28 cellular contexts compared by ENCODE assay signal in genomic region chr10:84159076-84159475, GRCh38. TPM values are rescaled to one million over a fixed set of nuclear protein-coding genes. Genes with fewer than 3 reads are reported as not detected.
DNase-seq lines count a peak whose midpoint lies in the region; ATAC-seq and TF ChIP-seq lines count a peak whose summit lies in the region.
"Had no signal": no experiment of that assay in that cellular context is flagged by ENCODE, and none has a peak within 500 bp of the region (broad histone marks: within the 10 kb centered on the region; RNA-seq: fewer than 3 reads in every experiment).

No MANE protein-coding gene starts in this region.

- intact Hi-C loops in left colon (cut with DNase I, micrococcal nuclease): no loop called here

- CTCF ChIA-PET in GM10248 (lab: Yijun Ruan, JAX): interaction anchor here (0.7 to 4.8 kb wide), 8 partner anchors 10 to 55 kb away, joined by 3 to 40 read pairs (median 5); no protein-coding TSS in a partner anchor

- no peaks in the 10 kb centered on the region for H3K9me3 Mint-ChIP-seq in stimulated activated effector memory CD8-positive, alpha-beta T cell treated with anti-CD3 and anti-CD28 coated beads, Interleukin-12 subunit alpha, Interleukin-12 subunit beta, amount 100 ng/mL, for 72 hours
- H3K9me3 Mint-ChIP-seq: activated CD4-positive, alpha-beta T cell treated with anti-CD3 and anti-CD28 coated beads, Interleukin-2, amount 10 ng/mL, durations not matched to agents 24 days and 14 days; activated naive CD8-positive, alpha-beta T cell treated with anti-CD3 and anti-CD28 coated beads for 36 hours; activated T-helper 1 cell treated with anti-CD3 and anti-CD28 coated beads, Interleukin-12 subunit alpha, Interleukin-12 subunit beta, Interleukin-2, Interleukin-4 antibody, amounts not matched to agents 30 ng/mL and 10 ng/mL and 1 ng/mL, durations not matched to agents 14 hours and 24 hours and 36 hours; H9; naive thymus-derived CD4-positive, alpha-beta T cell had no signal

- H3K4me3 Mint-ChIP-seq in stimulated activated effector memory CD8-positive, alpha-beta T cell treated with anti-CD3 and anti-CD28 coated beads, Interleukin-12 subunit alpha, Interleukin-12 subunit beta, amount 100 ng/mL, for 72 hours: no peak overlapping the region
- H3K4me3 Mint-ChIP-seq: activated CD4-positive, alpha-beta T cell treated with anti-CD3 and anti-CD28 coated beads, Interleukin-2, amount 10 ng/mL, durations not matched to agents 24 days and 14 days; activated CD8-positive, alpha-beta memory T cell treated with anti-CD3 and anti-CD28 coated beads, Interleukin-2, amount 10 ng/mL, durations not matched to agents 7 days and 5 days; activated naive CD8-positive, alpha-beta T cell treated with anti-CD3 and anti-CD28 coated beads for 36 hours; activated T-helper 1 cell treated with anti-CD3 and anti-CD28 coated beads, Interleukin-12 subunit alpha, Interleukin-12 subunit beta, Interleukin-2, Interleukin-4 antibody, amounts not matched to agents 30 ng/mL and 10 ng/mL and 1 ng/mL, durations not matched to agents 14 hours and 24 hours and 36 hours; H9; naive thymus-derived CD4-positive, alpha-beta T cell had no signal

- H3K27ac Mint-ChIP-seq in stimulated activated effector memory CD8-positive, alpha-beta T cell treated with anti-CD3 and anti-CD28 coated beads, Interleukin-12 subunit alpha, Interleukin-12 subunit beta, amount 100 ng/mL, for 72 hours: peak overlapping the region; percentile 18
- H3K27ac Mint-ChIP-seq: activated CD4-positive, alpha-beta T cell treated with anti-CD3 and anti-CD28 coated beads, Interleukin-2, amount 10 ng/mL, durations not matched to agents 24 days and 14 days; activated CD8-positive, alpha-beta memory T cell treated with anti-CD3 and anti-CD28 coated beads, Interleukin-2, amount 10 ng/mL, durations not matched to agents 7 days and 5 days; activated naive CD8-positive, alpha-beta T cell treated with anti-CD3 and anti-CD28 coated beads for 36 hours; activated T-helper 1 cell treated with anti-CD3 and anti-CD28 coated beads, Interleukin-12 subunit alpha, Interleukin-12 subunit beta, Interleukin-2, Interleukin-4 antibody, amounts not matched to agents 30 ng/mL and 10 ng/mL and 1 ng/mL, durations not matched to agents 14 hours and 24 hours and 36 hours; H9 had no signal

- no peak for TF ChIP-seq CTCF in GM10248 (IDR thresholded peaks at IDR 0.05; ENCODE audit: control extremely low read depth, extremely low read depth, low read depth, missing control alignments)

- POLR2A ChIA-PET in GM10248 (lab: Yijun Ruan, JAX): no interaction called here

- DNase-seq in NCI-H82 (lab: John Stamatoyannopoulos, UW) (peak; percentile 53), cerebellar cortex (ENCODE audit: low spot score) (peak; percentile 14), left colon (peak in 1 of 2 donors; percentile 57), GM10248 (ENCODE audit: extremely low spot score) (no peak), cortex of kidney (lab: John Stamatoyannopoulos, UW) (no peak), RPMI8226 (no peak)
- DNase-seq in stimulated activated effector memory CD8-positive, alpha-beta T cell treated with anti-CD3 and anti-CD28 coated beads, Interleukin-12 subunit alpha, Interleukin-12 subunit beta, amount 100 ng/mL, for 72 hours (ENCODE audit: low spot score in 2 of 2): no peak
- DNase-seq: activated CD4-positive, alpha-beta T cell treated with anti-CD3 and anti-CD28 coated beads, Interleukin-2, amount 10 ng/mL, durations not matched to agents 24 days and 14 days; activated CD8-positive, alpha-beta memory T cell treated with anti-CD3 and anti-CD28 coated beads, Interleukin-2, amount 10 ng/mL, durations not matched to agents 7 days and 5 days; activated naive CD8-positive, alpha-beta T cell treated with anti-CD3 and anti-CD28 coated beads for 36 hours; dermis blood vessel endothelial cell; DMS79 treated with DMSO at 0.1 percent for 48 hours; foreskin melanocyte; H9; kidney glomerular epithelial cell; mesenchymal stem cell; naive thymus-derived CD4-positive, alpha-beta T cell; NCI-H1048; NCI-H1930; psoas muscle; stimulated activated CD4-positive, alpha-beta T cell treated with anti-CD3 and anti-CD28 coated beads, Interleukin-2, amount 100 ng/mL, for 24 hours; stimulated activated naive CD8-positive, alpha-beta T cell treated with anti-CD3 and anti-CD28 coated beads, Interleukin-15, Interleukin-2, amounts not matched to agents 100 U/mL and 50 U/mL, for 24 hours had no signal

- ATAC-seq in left colon: peak; percentile 81
- no peak for ATAC-seq in stimulated activated effector memory CD8-positive, alpha-beta T cell treated with anti-CD3 and anti-CD28 coated beads, Interleukin-12 subunit alpha, Interleukin-12 subunit beta, amount 100 ng/mL, for 72 hours
- ATAC-seq: activated CD8-positive, alpha-beta memory T cell treated with anti-CD3 and anti-CD28 coated beads, Interleukin-2, amount 10 ng/mL, durations not matched to agents 7 days and 5 days; naive thymus-derived CD4-positive, alpha-beta T cell; stimulated activated naive CD8-positive, alpha-beta T cell treated with anti-CD3 and anti-CD28 coated beads, Interleukin-15, Interleukin-2, amounts not matched to agents 100 U/mL and 50 U/mL, for 24 hours had no signal

- peaks cover 17% of the 10 kb centered on the region for H3K36me3 Mint-ChIP-seq in stimulated activated effector memory CD8-positive, alpha-beta T cell treated with anti-CD3 and anti-CD28 coated beads, Interleukin-12 subunit alpha, Interleukin-12 subunit beta, amount 100 ng/mL, for 72 hours

- H3K4me1 Mint-ChIP-seq in stimulated activated effector memory CD8-positive, alpha-beta T cell treated with anti-CD3 and anti-CD28 coated beads, Interleukin-12 subunit alpha, Interleukin-12 subunit beta, amount 100 ng/mL, for 72 hours: peaks cover 16% of the 10 kb centered on the region

RNA-seq across cellular contexts. Expression of gene GPR15LG, which starts 14.5 kb away (rescaled TPM):
- total RNA-seq in left colon: 100 to 1,000 TPM; 402 to 621 TPM
- total RNA-seq: activated CD4-positive, alpha-beta T cell treated with anti-CD3 and anti-CD28 coated beads, Interleukin-2, amount 10 ng/mL, durations not matched to agents 24 days and 14 days; activated CD8-positive, alpha-beta memory T cell treated with anti-CD3 and anti-CD28 coated beads, Interleukin-2, amount 10 ng/mL, durations not matched to agents 7 days and 5 days; activated naive CD8-positive, alpha-beta T cell treated with anti-CD3 and anti-CD28 coated beads for 36 hours; activated T-helper 1 cell treated with anti-CD3 and anti-CD28 coated beads, Interleukin-12 subunit alpha, Interleukin-12 subunit beta, Interleukin-2, Interleukin-4 antibody, amounts not matched to agents 30 ng/mL and 10 ng/mL and 1 ng/mL, durations not matched to agents 14 hours and 24 hours and 36 hours; dermis blood vessel endothelial cell; endothelial cell of umbilical vein; H9; HT1080; naive thymus-derived CD4-positive, alpha-beta T cell; NCI-H460; psoas muscle; skeletal muscle tissue; tibial nerve had no signal

RNA-seq across cellular contexts. Expression of gene GHITM, which starts 19.8 kb away (rescaled TPM):
- 100 to 1,000 TPM; 318 to 361 TPM for total RNA-seq in left colon

RNA-seq across cellular contexts. Expression of gene CDHR1, which starts 35.3 kb away (rescaled TPM):
- total RNA-seq in left colon: 100 to 1,000 TPM in 1 of 2 donors, 10 to 100 TPM in 1; 63.7 to 127 TPM
- total RNA-seq: HT1080 had no signal

Comparison
In these comparisons a context has a peak if more than half of its experiments do, and no peak if none do; other contexts are left out.
1. DNase-seq: peak in NCI-H82 (single experiment) and cerebellar cortex (single experiment); none in stimulated activated effector memory CD8-positive, alpha-beta T cell treated with anti-CD3 and anti-CD28 coated beads, Interleukin-12 subunit alpha, Interleukin-12 subunit beta, amount 100 ng/mL, for 72 hours (0 of 2), GM10248 (single experiment), cortex of kidney (single experiment) and RPMI8226 (single experiment).